In genomic region chr14:99809864-99810854, GRCh38 we compare ENCODE assay signal across 18 cellular contexts. TPM values are rescaled to one million over a fixed set of nuclear protein-coding genes. Genes with fewer than 3 reads are reported as not detected.
DNase-seq lines count a peak whose midpoint lies in the region; ATAC-seq and TF ChIP-seq lines count a peak whose summit lies in the region.
"Had no signal": no experiment of that assay in that cellular context is flagged by ENCODE, and none has a peak within 500 bp of the region (broad histone marks: within the 10 kb centered on the region; RNA-seq: fewer than 3 reads in every experiment).

No MANE protein-coding gene starts in this region.

- H3K4me1 ChIP-seq in GM23338 (ENCODE audit: insufficient read depth) (no peaks in the 10 kb centered on the region), left lung (no peaks in the 10 kb centered on the region)

- peaks cover 6% of the 10 kb centered on the region for H3K27me3 Mint-ChIP-seq in GM23338 (ENCODE audit: insufficient read depth, low read depth, poor library complexity)
- peaks cover 5% of the 10 kb centered on the region for H3K27me3 Mint-ChIP-seq in brain

- peaks cover 10% of the 10 kb centered on the region; the same call in 1 of the 2 replicates for H3K79me2 ChIP-seq in GM23338 (replicated peaks; ENCODE audit: insufficient read depth)

- no peak overlapping the region for H2AFZ ChIP-seq in GM23338

- TF ChIP-seq CTCF in GM23338 (conservative IDR thresholded peaks at IDR 0.05; ENCODE audit: low read depth in 2 of 2) (peak in 1 of 2 experiments; percentile 16; a peak in 1 of 4 replicates), brain (conservative IDR thresholded peaks at IDR 0.05) (no peak), left lung (IDR thresholded peaks at IDR 0.05) (no peak)

- H3K4me1 Mint-ChIP-seq in GM23338 (peaks cover 2% of the 10 kb centered on the region; the same call in 2 of the 3 replicates), brain (peaks cover 88% of the 10 kb centered on the region)

- ATAC-seq in GM23338: peak; percentile 15
- ATAC-seq in left lung: peak; percentile 42
- no peak for ATAC-seq in HG03457 (IDR thresholded peaks at IDR 0.05; ENCODE audit: unreplicated experiment)

- H3F3A ChIP-seq in GM23338 (replicated peaks; ENCODE audit: low read depth): no peaks in the 10 kb centered on the region

- intact Hi-C loops in left lung (cut with DNase I): no loop called here

- H3K36me3 Mint-ChIP-seq in GM23338 (ENCODE audit: low read depth) (no peaks in the 10 kb centered on the region), brain (no peaks in the 10 kb centered on the region)

- no peaks in the 10 kb centered on the region for H3K9me3 ChIP-seq in left lung
- H3K9me3 ChIP-seq: neutrophil had no signal

- no peaks in the 10 kb centered on the region for H3K9me2 ChIP-seq in GM23338 (ENCODE audit: insufficient read depth)

- DNase-seq in GM23338 (ENCODE audit: low spot score) (no peak), left lung (no peak), UCSD-AML1 (lab: John Stamatoyannopoulos, UW; ENCODE audit: unreplicated experiment) (no peak), 8988T (no peak), AML-193 (lab: John Stamatoyannopoulos, UW) (no peak)
- DNase-seq: activated CD4-positive, alpha-beta T cell treated with anti-CD3 and anti-CD28 coated beads, Interleukin-2, amount 50 U/mL, for 4 hours; activated naive CD4-positive, alpha-beta T cell treated with Interleukin-2 at 50 U/mL for 16 hours; CD4-positive, alpha-beta T cell; cerebellar nuclear complex; GDM1; KBM-7; NCI-H187 treated with DMSO at 0.1 percent for 48 hours; NK-92 treated with Interleukin-12 subunit alpha and Interleukin-12 subunit beta, amount 100 ng/mL, for 24 hours; SW 1271 had no signal

- H3K9me3 Mint-ChIP-seq in GM23338: no peaks in the 10 kb centered on the region
- H3K9me3 Mint-ChIP-seq in brain: peaks cover 0 to 3% (median 0%) of the 10 kb centered on the region in 5 experiments
- H3K9me3 Mint-ChIP-seq: CD4-positive, alpha-beta T cell had no signal

- H3K4me2 ChIP-seq in GM23338: no peak overlapping the region

- H3K27me3 ChIP-seq in GM23338 (ENCODE audit: insufficient read depth) (no peaks in the 10 kb centered on the region), left lung (no peaks in the 10 kb centered on the region)

- H3K27ac Mint-ChIP-seq in GM23338 (no peak overlapping the region), brain (peak overlapping the region; percentile 52 to 95 (median 69))
- H3K27ac Mint-ChIP-seq: CD4-positive, alpha-beta T cell had no signal

- H3K4me3 ChIP-seq in GM23338 (no peak overlapping the region), left lung (no peak overlapping the region), skin epidermis (no peak overlapping the region)

- H3K36me3 ChIP-seq in GM23338 (ENCODE audit: insufficient read depth): no peaks in the 10 kb centered on the region
- no peaks in the 10 kb centered on the region for H3K36me3 ChIP-seq in left lung
- H3K36me3 ChIP-seq: neutrophil had no signal

- no peak overlapping the region for H3K27ac ChIP-seq in GM23338 (ENCODE audit: low read depth)
- no peak overlapping the region for H3K27ac ChIP-seq in left lung
- peak overlapping the region in 18 of 21 experiments; percentile 4 to 76 (median 55) for H3K27ac ChIP-seq in skin epidermis
- H3K27ac ChIP-seq: neutrophil had no signal

- no peaks in the 10 kb centered on the region; the same call in 1 of the 2 replicates for H4K20me1 ChIP-seq in GM23338 (replicated peaks; ENCODE audit: insufficient read depth)

- H3K4me3 Mint-ChIP-seq in GM23338 (no peak overlapping the region), brain (peak overlapping the region in 2 of 5 experiments; percentile 23 to 30)
- H3K4me3 Mint-ChIP-seq: CD4-positive, alpha-beta T cell had no signal

TF ChIP-seq in GM23338, 12 proteins besides CTCF, POLR2A, EP300 and RAD21:
- TF ChIP-seq ZNF462 (CRISPR knock-in tag; IDR thresholded peaks at IDR 0.05): no peak
- no peak for TF ChIP-seq REST (IDR thresholded peaks at IDR 0.05; ENCODE audit: unreplicated experiment)
- no peak for TF ChIP-seq CREB1 (CRISPR knock-in tag; IDR thresholded peaks at IDR 0.05; ENCODE audit: low read depth)

RNA-seq across cellular contexts. Expression of gene EML1, which starts 16.9 kb away (rescaled TPM):
- total RNA-seq in GM23338 (2014; rRNA removed; shearing (Covaris generic)): 18.1 and 24.1 TPM in 2 replicates
- 4.7 and 7.0 TPM in 2 replicates for polyA plus RNA-seq in GM23338 (2016; fragmentation: Nextera tagmentation; extraction: Ambion mirVana)
- polyA plus RNA-seq in brain (ENCODE audit: insufficient read depth, low read depth, low replicate concordance): 13.4 TPM
- 10 to 100 TPM; 24.6 to 27.0 TPM for total RNA-seq in left lung

Comparison
In these comparisons a context has a peak if more than half of its experiments do, and no peak if none do; other contexts are left out.
1. H3K27ac ChIP-seq: peak in skin epidermis (18 of 21); none in GM23338 (single experiment) and left lung (0 of 2).